In genomic region chr11:115504279-115505158, GRCh38 we compare ENCODE assay signal across 8 cellular contexts. TPM values are rescaled to one million over a fixed set of nuclear protein-coding genes. Genes with fewer than 3 reads are reported as not detected.
A peak's percentile ranks its signal among the peaks of the same experiment; 100 is the strongest.
DNase-seq lines count a peak whose midpoint lies in the region; TF ChIP-seq lines count a peak whose summit lies in the region.

TSS of gene CADM1 (minus strand) at chr11:115504415.

- TF ChIP-seq POLR2A in sigmoid colon (IDR thresholded peaks at IDR 0.05), result peak; percentile 55 to 66

- H3K14ac ChIP-seq in H9 (ENCODE audit: insufficient read depth, low read length), result 0 out of 2 replicates have a peak within 1 kb of the TSS, but pooled peaks have one; percentile 12

- DNase-seq in D341Med (ENCODE audit: low spot score) (peak; percentile 98), H9 (peak; percentile 98), NCI-H1694 treated with DMSO at 0.1 percent for 48 hours (lab: John Stamatoyannopoulos, UW) (peak; percentile 75), mammary epithelial cell (peak; percentile 90), sigmoid colon (peak; percentile 97), NK-92 (lab: John Stamatoyannopoulos, UW; ENCODE audit: unreplicated experiment) (no peak)

- in situ Hi-C loops in mammary epithelial cell (cut with MboI; ENCODE audit: low sequenced_read_pairs in 2 of 2), result loop anchor here (10.0 to 25.0 kb wide), 2 partner anchors 170 to 408 kb away; no protein-coding TSS in a partner anchor

- no peak within 1 kb of the TSS for H3K23ac ChIP-seq in H9 (ENCODE audit: insufficient read length, low read depth, low read length)

- H3K27me3 Mint-ChIP-seq in H9 (ENCODE audit: low read depth), result peaks cover 52% of the 10 kb centered on the region

- peak within 1 kb of the TSS; percentile 76 for H3K18ac ChIP-seq in H9 (ENCODE audit: insufficient read length, low read depth, low read length)

- intact Hi-C loops in mammary epithelial cell (cut with micrococcal nuclease) (loop anchor here (2.0 to 10.0 kb wide), 7 partner anchors 72 to 1222 kb away; no protein-coding TSS in a partner anchor), sigmoid colon (cut with DNase I) (loop anchor here (1.0 to 10.0 kb wide), 4 partner anchors 100 to 256 kb away; no protein-coding TSS in a partner anchor)

- H3K27me3 ChIP-seq in H9 (ENCODE audit: insufficient read depth, low read length), result peaks cover 21% of the 10 kb centered on the region; the same call in 1 of the 2 replicates
- no peaks in the 10 kb centered on the region for H3K27me3 ChIP-seq in mammary epithelial cell (ENCODE audit: insufficient read depth, low read length)
- peaks cover 65% of the 10 kb centered on the region for H3K27me3 ChIP-seq in iPS-18a (ENCODE audit: control insufficient read depth, insufficient read depth, low read length)
- peaks cover 0 to 27% (median 0%) of the 10 kb centered on the region in 3 donors for H3K27me3 ChIP-seq in sigmoid colon

- H2BK5ac ChIP-seq in H9 (ENCODE audit: insufficient read length, low read length), result no peak within 1 kb of the TSS

- no peak for TF ChIP-seq EP300 in sigmoid colon (IDR thresholded peaks at IDR 0.05)

- no peaks in the 10 kb centered on the region for H3K9me3 Mint-ChIP-seq in H9

- H3K23me2 ChIP-seq in H9 (ENCODE audit: insufficient read length, low read depth, low read length, poor library complexity, severe bottlenecking), result peaks cover 24% of the 10 kb centered on the region

- H2BK12ac ChIP-seq in H9 (ENCODE audit: insufficient read length, low read depth, low read length), result no peak within 1 kb of the TSS

- BruUV-seq in mammary epithelial cell (replicated peaks; lab: Mats Ljungman, UMichigan), result no TSS peak

- H2AK5ac ChIP-seq in H9 (ENCODE audit: insufficient read length, low read length), result no peak within 1 kb of the TSS

- H3K4me1 ChIP-seq in H9 (ENCODE audit: insufficient read depth, low read length), result no peaks in the 10 kb centered on the region
- peaks cover 19% of the 10 kb centered on the region for H3K4me1 ChIP-seq in mammary epithelial cell (ENCODE audit: insufficient read depth, low read length)
- peaks cover 14% of the 10 kb centered on the region for H3K4me1 ChIP-seq in iPS-18a (ENCODE audit: control insufficient read depth, low read depth, low read length)
- peaks cover 0 to 32% (median 23%) of the 10 kb centered on the region in 4 donors for H3K4me1 ChIP-seq in sigmoid colon

- H3K79me2 ChIP-seq in H9 (ENCODE audit: insufficient read depth, low read length) (no peaks in the 10 kb centered on the region), mammary epithelial cell (ENCODE audit: insufficient read depth, low read length) (peaks cover 45% of the 10 kb centered on the region)

- H3K9ac ChIP-seq in H9 (ENCODE audit: extremely low read depth, insufficient read length, low read length) (peak within 1 kb of the TSS; percentile 73), mammary epithelial cell (ENCODE audit: insufficient read depth, low read length) (peak within 1 kb of the TSS; percentile 77), iPS-18a (ENCODE audit: low read length) (peak within 1 kb of the TSS; percentile 78)

- H2BK120ac ChIP-seq in H9 (ENCODE audit: low read depth, low read length, poor library complexity, severe bottlenecking), result no peak within 1 kb of the TSS

- H3K79me1 ChIP-seq in H9 (ENCODE audit: insufficient read depth, low read depth, low read length, poor library complexity, severe bottlenecking), result no peaks in the 10 kb centered on the region

- WGBS in H9 (ENCODE audit: extremely low coverage, insufficient read length, low lambda C conversion rate), result no CpG with 5 or more reads among the region's 76 CpGs
- 1% methylated on average over 34 of the region's 76 CpGs for WGBS in mammary epithelial cell (ENCODE audit: low coverage, missing lambda C conversion rate)
- 1 to 2% methylated on average over 76 of the region's 76 CpGs for WGBS in sigmoid colon, 2 donors

- no peak within 1 kb of the TSS for H3K4ac ChIP-seq in H9 (ENCODE audit: low read depth, low read length)

- H3K9me3 ChIP-seq in H9 (ENCODE audit: control insufficient read depth, low read depth, low read length) (no peaks in the 10 kb centered on the region), mammary epithelial cell (replicated peaks; ENCODE audit: insufficient read depth, low read length) (no peaks in the 10 kb centered on the region), iPS-18a (ENCODE audit: control insufficient read depth, low read depth, low read length) (no peaks in the 10 kb centered on the region), sigmoid colon (no peaks in the 10 kb centered on the region)

- H3K4me3 Mint-ChIP-seq in H9, result peak within 1 kb of the TSS; percentile 84 to 93

- H3K4me1 Mint-ChIP-seq in H9, result peaks cover 5 to 8% of the 10 kb centered on the region in 2 experiments; a peak in 3 of 4 replicates

- H4K8ac ChIP-seq in H9 (replicated peaks; ENCODE audit: insufficient read length, low read depth, low read length), result no peak within 1 kb of the TSS

- H3T11ph ChIP-seq in H9 (ENCODE audit: low read length), result no peak within 1 kb of the TSS

- H4K20me1 ChIP-seq in H9 (ENCODE audit: control insufficient read depth, insufficient read depth, insufficient read length), result no peaks in the 10 kb centered on the region
- no peaks in the 10 kb centered on the region for H4K20me1 ChIP-seq in mammary epithelial cell (ENCODE audit: insufficient read depth, low read length)

- H3K4me3 ChIP-seq in mammary epithelial cell (replicated peaks in 1 of 3; ENCODE audit: insufficient read depth in 1 of 3, low read depth in 2 of 3, low read length in 3 of 3) (peak within 1 kb of the TSS; percentile 74 to 99 (median 83)), iPS-18a (ENCODE audit: low read length) (peak within 1 kb of the TSS; percentile 97), sigmoid colon (peak within 1 kb of the TSS; percentile 55 to 70 (median 66))

- no peak within 1 kb of the TSS for H4K91ac ChIP-seq in H9 (ENCODE audit: insufficient read length, low read depth, low read length)

- dilution Hi-C loops in mammary epithelial cell (cut with HindIII; ENCODE audit: low sequenced_read_pairs), result no loop called here

- TF ChIP-seq CTCF in H9 (conservative IDR thresholded peaks at IDR 0.05) (peak; percentile 64), VCaP (conservative IDR thresholded peaks at IDR 0.05) (peak; percentile 78), mammary epithelial cell (conservative IDR thresholded peaks at IDR 0.05 in 1 of 2, IDR thresholded peaks at IDR 0.05 in 1 of 2; ENCODE audit: extremely low read depth in 1 of 2, insufficient read depth in 1 of 2, low read depth in 1 of 2, low read length in 2 of 2) (peak; percentile 50 to 83), sigmoid colon (IDR thresholded peaks at IDR 0.05) (peak; percentile 28 to 72 (median 56))

- CTCF ChIA-PET in mammary epithelial cell (lab: Charles Lee; ENCODE audit: low non-redundant PET), result interaction anchor here (0.6 kb wide), 2 partner anchors 118 to 170 kb away, joined by 3 to 4 read pairs; no protein-coding TSS in a partner anchor

- H2AFZ ChIP-seq in H9 (ENCODE audit: low read length) (peak within 1 kb of the TSS; percentile 97), mammary epithelial cell (ENCODE audit: low read depth, low read length) (peak within 1 kb of the TSS; percentile 100)

- peak within 1 kb of the TSS; percentile 88 to 95 (median 88) for H3K27ac Mint-ChIP-seq in H9

- H3K27ac ChIP-seq in H9 (ENCODE audit: insufficient read length, low read depth, low read length) (peak within 1 kb of the TSS; percentile 42), VCaP (peak within 1 kb of the TSS; percentile 93), mammary epithelial cell (ENCODE audit: insufficient read depth, low read depth, low read length) (peak within 1 kb of the TSS; percentile 61), iPS-18a (ENCODE audit: low read length) (peak within 1 kb of the TSS; percentile 76), sigmoid colon (peak within 1 kb of the TSS; percentile 71 to 88 (median 86))

- H3K56ac ChIP-seq in H9 (ENCODE audit: insufficient read length, low read depth, low read length), result no peak within 1 kb of the TSS

- H4K5ac ChIP-seq in H9 (ENCODE audit: insufficient read length, low read depth, low read length), result no peak within 1 kb of the TSS

- no peak within 1 kb of the TSS for H2BK20ac ChIP-seq in H9 (ENCODE audit: low read depth, low read length, poor library complexity, severe bottlenecking)

- peak within 1 kb of the TSS; percentile 78 for H3K4me2 ChIP-seq in H9 (ENCODE audit: insufficient read depth, insufficient read length, low read length)
- peak within 1 kb of the TSS; percentile 98 for H3K4me2 ChIP-seq in mammary epithelial cell (ENCODE audit: insufficient read depth, low read depth, low read length)

- H2BK15ac ChIP-seq in H9 (ENCODE audit: low read depth, low read length), result no peak within 1 kb of the TSS; the same call in 1 of the 2 replicates

- no peaks in the 10 kb centered on the region for H3K36me3 Mint-ChIP-seq in H9 (ENCODE audit: insufficient read depth in 1 of 3, low read depth in 3 of 3)

- H3K36me3 ChIP-seq in mammary epithelial cell (ENCODE audit: insufficient read depth, low read length) (no peaks in the 10 kb centered on the region), iPS-18a (ENCODE audit: control insufficient read depth, low read depth, low read length) (no peaks in the 10 kb centered on the region), sigmoid colon (no peaks in the 10 kb centered on the region)

RNA-seq across cellular contexts. Expression of gene CADM1, which starts in this region (rescaled TPM):
- total RNA-seq in H9 (2021) (11.9 and 12.5 TPM in 2 replicates), mammary epithelial cell (10 to 100 TPM; 16.9 to 19.3 TPM), sigmoid colon (10 to 100 TPM; 15.6 to 25.2 (median 20.2) TPM)
- polyA plus RNA-seq in mammary epithelial cell (48.9 TPM), sigmoid colon (1 to 10 TPM in 2 of 3 donors, under 1 TPM in 1; 0.69 to 6.2 (median 1.2) TPM)
- polyA minus RNA-seq in mammary epithelial cell, result 85.6 TPM

Comparison
In these comparisons a context has a peak if more than half of its experiments do, and no peak if none do; other contexts are left out.
1. H3K27ac ChIP-seq: peak in every context shown above with its lines; median percentile 93 in VCaP; 86 in sigmoid colon; 76 in iPS-18a; 61 in mammary epithelial cell; 42 in H9.